ENCODE assay signal across 8 cellular contexts in the genomic region with DNA sequence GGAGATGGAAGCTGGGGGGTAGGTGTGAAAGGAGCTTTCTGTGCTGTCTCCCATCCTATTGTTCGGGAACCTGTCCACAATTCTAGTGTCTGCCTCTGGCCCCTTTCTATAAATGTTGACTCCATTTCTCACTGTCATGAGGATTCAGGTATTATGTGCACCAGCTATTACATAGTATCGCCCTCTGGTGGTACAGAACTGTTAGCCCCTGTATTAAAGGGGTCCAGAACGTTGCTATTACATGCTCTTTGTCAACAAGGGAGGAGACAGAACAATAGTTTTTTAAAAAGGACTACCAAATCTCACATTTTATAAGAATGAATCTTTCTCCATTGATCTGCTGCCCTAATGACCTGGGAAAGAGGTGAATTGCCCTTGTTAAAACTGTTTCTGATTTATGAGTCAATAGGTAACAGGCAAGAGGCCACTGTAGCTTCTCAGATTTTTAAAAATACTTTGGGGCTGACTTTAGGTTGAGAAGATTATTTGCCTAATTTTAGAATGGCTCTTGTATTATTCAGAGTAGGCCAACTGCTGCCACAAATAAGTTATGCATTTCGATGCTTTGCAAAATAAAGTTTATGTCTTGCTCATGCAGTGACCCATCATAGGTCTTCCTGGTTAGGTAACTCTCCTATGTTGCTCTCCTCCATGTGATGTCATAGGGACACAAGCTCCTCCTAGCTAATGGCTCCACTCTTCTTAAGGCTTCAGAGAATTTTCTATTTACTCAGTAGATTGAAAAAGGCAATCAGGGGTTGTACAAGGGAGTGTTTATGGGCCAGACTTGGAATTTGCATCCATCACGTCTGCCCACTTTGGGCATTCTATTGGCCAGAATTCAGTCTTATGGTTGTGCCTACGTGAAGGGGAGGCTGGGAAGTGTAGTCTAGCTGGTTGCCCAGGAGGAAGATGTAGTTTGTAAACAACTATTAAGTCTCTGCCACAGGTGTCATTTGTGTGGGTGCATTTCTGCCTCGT. TPM values are rescaled to one million over a fixed set of nuclear protein-coding genes. Genes with fewer than 3 reads are reported as not detected.
DNase-seq lines count a peak whose midpoint lies in the region; ATAC-seq, FAIRE-seq and TF ChIP-seq lines count a peak whose summit lies in the region.

No MANE protein-coding gene starts in this region.

- H3K4me1 ChIP-seq in CD4-positive, alpha-beta memory T cell (ENCODE audit: insufficient read depth, low read length), result no peaks in the 10 kb centered on the region
- peaks cover 18% of the 10 kb centered on the region for H3K4me1 ChIP-seq in hepatocyte (ENCODE audit: insufficient read depth)
- H3K4me1 ChIP-seq in tibial nerve, result peaks cover 0 to 14% (median 2%) of the 10 kb centered on the region in 4 donors

- no peak overlapping the region for H2AFZ ChIP-seq in hepatocyte

- H3K27me3 ChIP-seq in CD4-positive, alpha-beta memory T cell (ENCODE audit: insufficient read depth, low read length), result peaks cover 6% of the 10 kb centered on the region
- no peaks in the 10 kb centered on the region for H3K27me3 ChIP-seq in hepatocyte
- no peaks in the 10 kb centered on the region for H3K27me3 ChIP-seq in tibial nerve

- H3K36me3 ChIP-seq in CD4-positive, alpha-beta memory T cell (ENCODE audit: insufficient read depth, low read length), result no peaks in the 10 kb centered on the region
- H3K36me3 ChIP-seq in hepatocyte (replicated peaks; ENCODE audit: insufficient read depth, low read depth) (no peaks in the 10 kb centered on the region), tibial nerve (no peaks in the 10 kb centered on the region)

- intact Hi-C loops in CD4-positive, alpha-beta memory T cell (cut with micrococcal nuclease), result no loop called here
- intact Hi-C loops in posterior vena cava (cut with DNase I), result no loop called here

- no peaks in the 10 kb centered on the region for H3K9me2 ChIP-seq in hepatocyte (replicated peaks; ENCODE audit: insufficient read depth)

- no peak overlapping the region for H3K27ac Mint-ChIP-seq in CD4-positive, alpha-beta memory T cell
- no peak overlapping the region for H3K27ac Mint-ChIP-seq in activated T-helper 17 cell treated with anti-CD3 and anti-CD28 coated beads, Interleukin-2, amount 50 U/mL, for 72 hours

- CTCF ChIA-PET in CD4-positive, alpha-beta memory T cell (lab: Charles Lee; ENCODE audit: partially characterized antibody), result interaction anchor here (0.6 to 3.8 kb wide), 18 partner anchors 8 to 1549 kb away, joined by 3 to 30 read pairs (median 4); no protein-coding TSS in a partner anchor

- peaks cover 0 to 4% of the 10 kb centered on the region in 2 donors for H3K36me3 Mint-ChIP-seq in CD4-positive, alpha-beta memory T cell
- no peaks in the 10 kb centered on the region for H3K36me3 Mint-ChIP-seq in activated T-helper 17 cell treated with anti-CD3 and anti-CD28 coated beads, Interleukin-2, amount 50 U/mL, for 72 hours (ENCODE audit: low read depth)

- POLR2A ChIA-PET in CD4-positive, alpha-beta memory T cell (lab: Charles Lee; ENCODE audit: partially characterized antibody), result no interaction called here

- H3K9me3 Mint-ChIP-seq in CD4-positive, alpha-beta memory T cell, result peaks cover 0 to 14% (median 7%) of the 10 kb centered on the region in 8 donors
- H3K9me3 Mint-ChIP-seq in activated T-helper 17 cell treated with anti-CD3 and anti-CD28 coated beads, Interleukin-2, amount 50 U/mL, for 72 hours, result peaks cover 5% of the 10 kb centered on the region

- H3K4me2 ChIP-seq in hepatocyte, result no peak overlapping the region

- TF ChIP-seq POLR2A in tibial nerve (IDR thresholded peaks at IDR 0.05), result no peak

- ATAC-seq in HG02943 (IDR thresholded peaks at IDR 0.05; ENCODE audit: low read depth, unreplicated experiment), result peak; percentile 73
- ATAC-seq in activated T-helper 17 cell treated with anti-CD3 and anti-CD28 coated beads, Interleukin-2, amount 50 U/mL, for 72 hours (replicated peaks), result peak; percentile 61

- TF ChIP-seq CTCF in hepatocyte (IDR thresholded peaks at IDR 0.05; ENCODE audit: poor library complexity) (peak; percentile 58), tibial nerve (IDR thresholded peaks at IDR 0.05) (peak in 4 of 5 experiments; percentile 22 to 51 (median 40))

- WGBS in hepatocyte (ENCODE audit: low lambda C conversion rate, missing lambda C conversion rate), result 60% methylated on average over 7 of the region's 7 CpGs
- 54 to 58% methylated on average over 7 of the region's 7 CpGs for WGBS in tibial nerve, 2 donors

- H3K27me3 Mint-ChIP-seq in CD4-positive, alpha-beta memory T cell, result peaks cover 21 to 23% of the 10 kb centered on the region in 2 donors
- H3K27me3 Mint-ChIP-seq in activated T-helper 17 cell treated with anti-CD3 and anti-CD28 coated beads, Interleukin-2, amount 50 U/mL, for 72 hours, result peaks cover 33% of the 10 kb centered on the region

- H4K20me1 ChIP-seq in hepatocyte (ENCODE audit: insufficient read depth, poor library complexity, severe bottlenecking), result no peaks in the 10 kb centered on the region

- peaks cover 0 to 3% (median 0%) of the 10 kb centered on the region in 4 donors for H3K4me1 Mint-ChIP-seq in CD4-positive, alpha-beta memory T cell
- no peaks in the 10 kb centered on the region for H3K4me1 Mint-ChIP-seq in activated T-helper 17 cell treated with anti-CD3 and anti-CD28 coated beads, Interleukin-2, amount 50 U/mL, for 72 hours

- no peaks in the 10 kb centered on the region for H3K79me2 ChIP-seq in hepatocyte

- H3K27ac ChIP-seq in CD4-positive, alpha-beta memory T cell (ENCODE audit: low read depth, low read length), result no peak overlapping the region
- no peak overlapping the region for H3K27ac ChIP-seq in hepatocyte
- H3K27ac ChIP-seq in tibial nerve, result no peak overlapping the region

- TF ChIP-seq EP300 in tibial nerve (IDR thresholded peaks at IDR 0.05), result no peak

- no peak overlapping the region for H3K4me3 Mint-ChIP-seq in CD4-positive, alpha-beta memory T cell
- H3K4me3 Mint-ChIP-seq in activated T-helper 17 cell treated with anti-CD3 and anti-CD28 coated beads, Interleukin-2, amount 50 U/mL, for 72 hours, result no peak overlapping the region

- H3K9me3 ChIP-seq in CD4-positive, alpha-beta memory T cell (ENCODE audit: control insufficient read depth in 1 of 2, low read length in 2 of 2), result no peaks in the 10 kb centered on the region
- H3K9me3 ChIP-seq in hepatocyte (ENCODE audit: low read depth), result peaks cover 6% of the 10 kb centered on the region
- H3K9me3 ChIP-seq in tibial nerve, result peaks cover 0 to 10% (median 0%) of the 10 kb centered on the region in 4 donors

- peak in 4 of 5 donors; percentile 19 to 30 (median 24) for DNase-seq in CD4-positive, alpha-beta memory T cell
- no peak for DNase-seq in GM18507 (ENCODE audit: extremely low spot score, insufficient read length, low read depth)
- DNase-seq in NCI-H2196 (lab: John Stamatoyannopoulos, UW; ENCODE audit: unreplicated experiment), result peak; percentile 40
- DNase-seq in hepatocyte (ENCODE audit: low spot score), result peak; percentile 67
- DNase-seq in tibial nerve (ENCODE audit: low spot score in 2 of 2), result no peak
- no peak for DNase-seq in posterior vena cava (ENCODE audit: low spot score)

- FAIRE-seq in GM18507 (lab: Jason Lieb, UNC), result peak; percentile 60

- no peak overlapping the region for H3K4me3 ChIP-seq in CD4-positive, alpha-beta memory T cell (ENCODE audit: low read length in 2 of 2)
- no peak overlapping the region for H3K4me3 ChIP-seq in hepatocyte
- H3K4me3 ChIP-seq in tibial nerve, result no peak overlapping the region

RNA-seq across cellular contexts. Expression of a gene that starts 20.8 kb away (rescaled TPM):
- total RNA-seq in CD4-positive, alpha-beta memory T cell, result not detected
- polyA plus RNA-seq in CD4-positive, alpha-beta memory T cell, result not detected
- not detected for total RNA-seq in activated T-helper 17 cell treated with anti-CD3 and anti-CD28 coated beads, Interleukin-2, amount 50 U/mL, for 72 hours
- total RNA-seq in hepatocyte (not detected in 2 replicates), tibial nerve (not detected), posterior vena cava (not detected)
- polyA plus RNA-seq in hepatocyte, result not detected in 2 replicates

RNA-seq across cellular contexts. Expression of a gene that starts 25.8 kb away (rescaled TPM):
- under 1 TPM in 1 of 2 experiments, not detected in 1; 0.19 TPM for total RNA-seq in CD4-positive, alpha-beta memory T cell
- polyA plus RNA-seq in CD4-positive, alpha-beta memory T cell, result not detected
- not detected for total RNA-seq in activated T-helper 17 cell treated with anti-CD3 and anti-CD28 coated beads, Interleukin-2, amount 50 U/mL, for 72 hours
- total RNA-seq in hepatocyte (not detected in 2 replicates), tibial nerve (not detected), posterior vena cava (not detected)
- polyA plus RNA-seq in hepatocyte, result not detected in 2 replicates

RNA-seq across cellular contexts. Expression of a gene that starts 27.4 kb away (rescaled TPM):
- 100 to 1,000 TPM; 100 to 104 TPM for total RNA-seq in CD4-positive, alpha-beta memory T cell
- 100 to 1,000 TPM; 112 to 181 TPM for polyA plus RNA-seq in CD4-positive, alpha-beta memory T cell
- 100 to 1,000 TPM in 1 of 2 donors, 10 to 100 TPM in 1; 84.8 to 173 TPM for total RNA-seq in activated T-helper 17 cell treated with anti-CD3 and anti-CD28 coated beads, Interleukin-2, amount 50 U/mL, for 72 hours
- total RNA-seq in hepatocyte (304 and 311 TPM in 2 replicates), tibial nerve (100 to 1,000 TPM; 164 to 268 (median 170) TPM), posterior vena cava (10 to 100 TPM; 98.0 to 99.6 TPM)
- polyA plus RNA-seq in hepatocyte, result 180 and 198 TPM in 2 replicates

Comparison
In these comparisons a context has a peak if more than half of its experiments do, and no peak if none do; other contexts are left out.
1. DNase-seq: peak in CD4-positive, alpha-beta memory T cell (4 of 5), NCI-H2196 (single experiment) and hepatocyte (single experiment); none in GM18507 (single experiment), tibial nerve (0 of 2) and posterior vena cava (single experiment).